In genomic region chr17:44314524-44314868, GRCh38 we compare ENCODE assay signal across 12 cellular contexts. TPM values are rescaled to one million over a fixed set of nuclear protein-coding genes. Genes with fewer than 3 reads are reported as not detected.
DNase-seq lines count a peak whose midpoint lies in the region; ATAC-seq and TF ChIP-seq lines count a peak whose summit lies in the region.
"Had no signal": no experiment of that assay in that cellular context is flagged by ENCODE, and none has a peak within 500 bp of the region (broad histone marks: within the 10 kb centered on the region; RNA-seq: fewer than 3 reads in every experiment).

No MANE protein-coding gene starts in this region.

- peaks cover 13% of the 10 kb centered on the region for H3K27me3 ChIP-seq in CD4-positive, alpha-beta memory T cell (ENCODE audit: insufficient read depth, low read length)
- H3K27me3 ChIP-seq in GM06990 (replicated peaks; ENCODE audit: control insufficient read depth, insufficient read depth, low read length): no peaks in the 10 kb centered on the region; the same call in 1 of the 2 replicates
- H3K27me3 ChIP-seq in naive thymus-derived CD4-positive, alpha-beta T cell (ENCODE audit: control insufficient read depth in 2 of 2, insufficient read depth in 2 of 2, low read length in 2 of 2): peaks cover 0 to 21% of the 10 kb centered on the region in 2 donors

- H3K4me1 Mint-ChIP-seq in CD4-positive, alpha-beta memory T cell: peaks cover 13 to 24% (median 15%) of the 10 kb centered on the region in 4 donors
- peaks cover 15% of the 10 kb centered on the region for H3K4me1 Mint-ChIP-seq in activated T-helper 1 cell treated with anti-CD3 and anti-CD28 coated beads, Interleukin-12 subunit alpha, Interleukin-12 subunit beta, Interleukin-2, Interleukin-4 antibody, amounts not matched to agents 30 ng/mL and 10 ng/mL and 1 ng/mL, durations not matched to agents 14 hours and 24 hours and 36 hours (ENCODE audit: low read depth)
- peaks cover 15 to 29% (median 21%) of the 10 kb centered on the region in 7 donors for H3K4me1 Mint-ChIP-seq in naive thymus-derived CD4-positive, alpha-beta T cell

- H3K9me3 Mint-ChIP-seq in CD4-positive, alpha-beta memory T cell: peaks cover 0 to 2% (median 0%) of the 10 kb centered on the region in 8 donors
- H3K9me3 Mint-ChIP-seq in activated T-helper 1 cell treated with anti-CD3 and anti-CD28 coated beads, Interleukin-12 subunit alpha, Interleukin-12 subunit beta, Interleukin-2, Interleukin-4 antibody, amounts not matched to agents 30 ng/mL and 10 ng/mL and 1 ng/mL, durations not matched to agents 14 hours and 24 hours and 36 hours: no peaks in the 10 kb centered on the region
- peaks cover 0 to 2% (median 0%) of the 10 kb centered on the region in 11 donors for H3K9me3 Mint-ChIP-seq in naive thymus-derived CD4-positive, alpha-beta T cell
- H3K9me3 Mint-ChIP-seq: dendritic cell treated with granulocyte-macrophage colony-stimulating factor and Interleukin-4, amounts not matched to agents 40 ng/mL and 50 ng/mL, for 4 days had no signal

- TF ChIP-seq CTCF in GM06990 (IDR thresholded peaks at IDR 0.05; ENCODE audit: insufficient read depth, low read length, poor library complexity, severe bottlenecking): no peak

- no peak overlapping the region for H3K27ac ChIP-seq in CD4-positive, alpha-beta memory T cell (ENCODE audit: low read depth, low read length)
- no peak overlapping the region for H3K27ac ChIP-seq in naive thymus-derived CD4-positive, alpha-beta T cell (ENCODE audit: low read depth, low read length)
- H3K27ac ChIP-seq: sigmoid colon had no signal

- peak overlapping the region in 1 of 2 donors; percentile 21 for H3K4me3 ChIP-seq in CD4-positive, alpha-beta memory T cell (ENCODE audit: low read length in 2 of 2)
- peak overlapping the region; percentile 58 for H3K4me3 ChIP-seq in GM06990 (replicated peaks; ENCODE audit: low read depth, low read length)
- peak overlapping the region; percentile 47 for H3K4me3 ChIP-seq in naive thymus-derived CD4-positive, alpha-beta T cell (ENCODE audit: low read length)

- peak overlapping the region; percentile 48 to 75 (median 57) for H3K4me3 Mint-ChIP-seq in CD4-positive, alpha-beta memory T cell
- peak overlapping the region; percentile 30 for H3K4me3 Mint-ChIP-seq in activated T-helper 1 cell treated with anti-CD3 and anti-CD28 coated beads, Interleukin-12 subunit alpha, Interleukin-12 subunit beta, Interleukin-2, Interleukin-4 antibody, amounts not matched to agents 30 ng/mL and 10 ng/mL and 1 ng/mL, durations not matched to agents 14 hours and 24 hours and 36 hours
- peak overlapping the region; percentile 45 to 81 (median 68) for H3K4me3 Mint-ChIP-seq in naive thymus-derived CD4-positive, alpha-beta T cell

- H3K36me3 ChIP-seq in CD4-positive, alpha-beta memory T cell (ENCODE audit: insufficient read depth, low read length): peaks cover under 1% of the 10 kb centered on the region
- peaks cover 1% of the 10 kb centered on the region; the same call in 1 of the 2 replicates for H3K36me3 ChIP-seq in GM06990 (ENCODE audit: control insufficient read depth, insufficient read depth, low read length)
- H3K36me3 ChIP-seq in naive thymus-derived CD4-positive, alpha-beta T cell (ENCODE audit: control insufficient read depth in 2 of 3, insufficient read depth in 3 of 3, low read length in 3 of 3): peaks cover 0 to 3% (median 0%) of the 10 kb centered on the region in 3 experiments

- peaks cover 22 to 38% of the 10 kb centered on the region in 2 donors for H3K27me3 Mint-ChIP-seq in CD4-positive, alpha-beta memory T cell
- H3K27me3 Mint-ChIP-seq in activated T-helper 1 cell treated with anti-CD3 and anti-CD28 coated beads, Interleukin-12 subunit alpha, Interleukin-12 subunit beta, Interleukin-2, Interleukin-4 antibody, amounts not matched to agents 30 ng/mL and 10 ng/mL and 1 ng/mL, durations not matched to agents 14 hours and 24 hours and 36 hours (ENCODE audit: insufficient read depth): peaks cover 31% of the 10 kb centered on the region
- peaks cover 25 to 53% (median 38%) of the 10 kb centered on the region in 5 donors for H3K27me3 Mint-ChIP-seq in naive thymus-derived CD4-positive, alpha-beta T cell

- intact Hi-C loops in CD4-positive, alpha-beta memory T cell (cut with micrococcal nuclease): no loop called here
- intact Hi-C loops in activated T-helper 1 cell treated with anti-CD3 and anti-CD28 coated beads, Interleukin-12 subunit alpha, Interleukin-12 subunit beta, Interleukin-2, Interleukin-4 antibody, amounts not matched to agents 30 ng/mL and 10 ng/mL and 1 ng/mL, durations not matched to agents 14 hours and 24 hours and 36 hours (cut with micrococcal nuclease): no loop called here
- intact Hi-C loops in naive thymus-derived CD4-positive, alpha-beta T cell (cut with micrococcal nuclease): no loop called here

- CTCF ChIA-PET in CD4-positive, alpha-beta memory T cell (lab: Charles Lee; ENCODE audit: partially characterized antibody): interaction anchor here (0.8 kb wide), 1 partner anchor 31 kb away, joined by 3 read pairs; no protein-coding TSS in a partner anchor
- CTCF ChIA-PET in naive thymus-derived CD4-positive, alpha-beta T cell (lab: Charles Lee): no interaction called here

- POLR2A ChIA-PET in CD4-positive, alpha-beta memory T cell (lab: Charles Lee; ENCODE audit: partially characterized antibody): interaction anchor here (0.6 to 2.9 kb wide), 6 partner anchors 10 to 1498 kb away, joined by 3 to 14 read pairs (median 4); partner anchors contain the start of gene SLC25A39
- POLR2A ChIA-PET in naive thymus-derived CD4-positive, alpha-beta T cell (lab: Charles Lee): interaction anchor here (0.8 to 3.1 kb wide), 3 partner anchors 9 to 93 kb away, joined by 4 to 21 read pairs (median 5); partner anchors contain the start of gene UBTF

- ATAC-seq in naive thymus-derived CD4-positive, alpha-beta T cell: no peak
- ATAC-seq in GM19035 (IDR thresholded peaks at IDR 0.05; ENCODE audit: unreplicated experiment) (no peak), GM21529 (IDR thresholded peaks at IDR 0.05; ENCODE audit: unreplicated experiment) (no peak)

- no peak for DNase-seq in CD4-positive, alpha-beta memory T cell
- DNase-seq in GM06990 (ENCODE audit: extremely low read depth, insufficient read length) (no peak), cortex of kidney (lab: John Stamatoyannopoulos, UW) (no peak)
- no peak for DNase-seq in activated T-helper 1 cell treated with anti-CD3 and anti-CD28 coated beads, Interleukin-12 subunit alpha, Interleukin-12 subunit beta, Interleukin-2, Interleukin-4 antibody, amounts not matched to agents 30 ng/mL and 10 ng/mL and 1 ng/mL, durations not matched to agents 14 hours and 24 hours and 36 hours (ENCODE audit: low spot score)
- DNase-seq in naive thymus-derived CD4-positive, alpha-beta T cell: no peak
- DNase-seq: activated gamma-delta T cell, mesenchymal stem cell, NCI-H1092, sigmoid colon had no signal

- peaks cover 15% of the 10 kb centered on the region for H3K4me1 ChIP-seq in CD4-positive, alpha-beta memory T cell (ENCODE audit: insufficient read depth, low read length)
- peaks cover 0 to 17% of the 10 kb centered on the region in 2 donors for H3K4me1 ChIP-seq in naive thymus-derived CD4-positive, alpha-beta T cell (ENCODE audit: control insufficient read depth in 2 of 2, insufficient read depth in 2 of 2, low read length in 2 of 2)

- H3K27ac Mint-ChIP-seq in CD4-positive, alpha-beta memory T cell: no peak overlapping the region
- no peak overlapping the region for H3K27ac Mint-ChIP-seq in activated T-helper 1 cell treated with anti-CD3 and anti-CD28 coated beads, Interleukin-12 subunit alpha, Interleukin-12 subunit beta, Interleukin-2, Interleukin-4 antibody, amounts not matched to agents 30 ng/mL and 10 ng/mL and 1 ng/mL, durations not matched to agents 14 hours and 24 hours and 36 hours
- no peak overlapping the region for H3K27ac Mint-ChIP-seq in naive thymus-derived CD4-positive, alpha-beta T cell
- H3K27ac Mint-ChIP-seq: dendritic cell treated with granulocyte-macrophage colony-stimulating factor and Interleukin-4, amounts not matched to agents 40 ng/mL and 50 ng/mL, for 4 days had no signal

- no peaks in the 10 kb centered on the region for H3K9me3 ChIP-seq in CD4-positive, alpha-beta memory T cell (ENCODE audit: control insufficient read depth in 1 of 2, low read length in 2 of 2)
- no peaks in the 10 kb centered on the region for H3K9me3 ChIP-seq in naive thymus-derived CD4-positive, alpha-beta T cell (ENCODE audit: control insufficient read depth in 2 of 3, low read length in 3 of 3)
- H3K9me3 ChIP-seq: sigmoid colon had no signal

- H3K36me3 Mint-ChIP-seq in CD4-positive, alpha-beta memory T cell: peaks cover 4 to 7% of the 10 kb centered on the region in 2 donors
- peaks cover 11% of the 10 kb centered on the region for H3K36me3 Mint-ChIP-seq in activated T-helper 1 cell treated with anti-CD3 and anti-CD28 coated beads, Interleukin-12 subunit alpha, Interleukin-12 subunit beta, Interleukin-2, Interleukin-4 antibody, amounts not matched to agents 30 ng/mL and 10 ng/mL and 1 ng/mL, durations not matched to agents 14 hours and 24 hours and 36 hours (ENCODE audit: low read depth)
- H3K36me3 Mint-ChIP-seq in naive thymus-derived CD4-positive, alpha-beta T cell: peaks cover 2 to 11% (median 4%) of the 10 kb centered on the region in 5 donors

RNA-seq across cellular contexts. Expression of gene RUNDC3A, which starts 6.1 kb away (rescaled TPM):
- total RNA-seq in CD4-positive, alpha-beta memory T cell: under 1 TPM in 1 of 2 experiments, not detected in 1; 0.19 TPM
- polyA plus RNA-seq in CD4-positive, alpha-beta memory T cell: under 1 TPM in 1 of 2 donors, not detected in 1; 0.28 TPM
- total RNA-seq in activated T-helper 1 cell treated with anti-CD3 and anti-CD28 coated beads, Interleukin-12 subunit alpha, Interleukin-12 subunit beta, Interleukin-2, Interleukin-4 antibody, amounts not matched to agents 30 ng/mL and 10 ng/mL and 1 ng/mL, durations not matched to agents 14 hours and 24 hours and 36 hours: 0.13 and 0.22 TPM in 2 replicates
- total RNA-seq in naive thymus-derived CD4-positive, alpha-beta T cell: under 1 TPM in 2 of 5 experiments, not detected in 3; 0.08 to 0.22 TPM
- not detected for polyA plus RNA-seq in naive thymus-derived CD4-positive, alpha-beta T cell

RNA-seq across cellular contexts. Expression of gene SLC25A39, which starts 10.1 kb away (rescaled TPM):
- total RNA-seq in CD4-positive, alpha-beta memory T cell: 10 to 100 TPM; 91.2 to 94.4 TPM
- polyA plus RNA-seq in CD4-positive, alpha-beta memory T cell: 100 to 1,000 TPM; 116 to 140 TPM
- 169 and 180 TPM in 2 replicates for total RNA-seq in activated T-helper 1 cell treated with anti-CD3 and anti-CD28 coated beads, Interleukin-12 subunit alpha, Interleukin-12 subunit beta, Interleukin-2, Interleukin-4 antibody, amounts not matched to agents 30 ng/mL and 10 ng/mL and 1 ng/mL, durations not matched to agents 14 hours and 24 hours and 36 hours
- total RNA-seq in naive thymus-derived CD4-positive, alpha-beta T cell: 100 to 1,000 TPM in 3 of 5 experiments, 10 to 100 TPM in 2; 75.4 to 107 (median 101) TPM
- polyA plus RNA-seq in naive thymus-derived CD4-positive, alpha-beta T cell: 100 to 1,000 TPM; 122 to 155 TPM

RNA-seq across cellular contexts. Expression of gene GRN, which starts 30.6 kb away (rescaled TPM):
- total RNA-seq in CD4-positive, alpha-beta memory T cell: 10 to 100 TPM; 49.5 to 50.0 TPM
- polyA plus RNA-seq in CD4-positive, alpha-beta memory T cell: 10 to 100 TPM; 45.9 to 69.2 TPM
- 32.7 and 42.9 TPM in 2 replicates for total RNA-seq in activated T-helper 1 cell treated with anti-CD3 and anti-CD28 coated beads, Interleukin-12 subunit alpha, Interleukin-12 subunit beta, Interleukin-2, Interleukin-4 antibody, amounts not matched to agents 30 ng/mL and 10 ng/mL and 1 ng/mL, durations not matched to agents 14 hours and 24 hours and 36 hours
- total RNA-seq in naive thymus-derived CD4-positive, alpha-beta T cell: 100 to 1,000 TPM in 1 of 5 experiments, 10 to 100 TPM in 4; 49.5 to 374 (median 52.2) TPM
- polyA plus RNA-seq in naive thymus-derived CD4-positive, alpha-beta T cell: 10 to 100 TPM; 52.2 to 58.7 TPM

RNA-seq across cellular contexts. Expression of gene SLC4A1, which starts 46.6 kb away (rescaled TPM):
- not detected for total RNA-seq in CD4-positive, alpha-beta memory T cell
- polyA plus RNA-seq in CD4-positive, alpha-beta memory T cell: not detected
- not detected in 2 replicates for total RNA-seq in activated T-helper 1 cell treated with anti-CD3 and anti-CD28 coated beads, Interleukin-12 subunit alpha, Interleukin-12 subunit beta, Interleukin-2, Interleukin-4 antibody, amounts not matched to agents 30 ng/mL and 10 ng/mL and 1 ng/mL, durations not matched to agents 14 hours and 24 hours and 36 hours
- under 1 TPM in 1 of 5 experiments, not detected in 4; 0.15 TPM for total RNA-seq in naive thymus-derived CD4-positive, alpha-beta T cell
- polyA plus RNA-seq in naive thymus-derived CD4-positive, alpha-beta T cell: not detected

RNA-seq across cellular contexts. Expression of gene FAM171A2, which starts 49.2 kb away (rescaled TPM):
- under 1 TPM; 0.52 to 0.72 TPM for total RNA-seq in CD4-positive, alpha-beta memory T cell
- under 1 TPM in 1 of 2 donors, not detected in 1; 0.13 TPM for polyA plus RNA-seq in CD4-positive, alpha-beta memory T cell
- 0.10 and 0.29 TPM in 2 replicates for total RNA-seq in activated T-helper 1 cell treated with anti-CD3 and anti-CD28 coated beads, Interleukin-12 subunit alpha, Interleukin-12 subunit beta, Interleukin-2, Interleukin-4 antibody, amounts not matched to agents 30 ng/mL and 10 ng/mL and 1 ng/mL, durations not matched to agents 14 hours and 24 hours and 36 hours
- total RNA-seq in naive thymus-derived CD4-positive, alpha-beta T cell: under 1 TPM; 0.24 to 0.78 (median 0.39) TPM
- under 1 TPM; 0.11 to 0.16 TPM for polyA plus RNA-seq in naive thymus-derived CD4-positive, alpha-beta T cell
